Comparison of ENCODE assay signal across 29 cellular contexts in the genomic region with DNA sequence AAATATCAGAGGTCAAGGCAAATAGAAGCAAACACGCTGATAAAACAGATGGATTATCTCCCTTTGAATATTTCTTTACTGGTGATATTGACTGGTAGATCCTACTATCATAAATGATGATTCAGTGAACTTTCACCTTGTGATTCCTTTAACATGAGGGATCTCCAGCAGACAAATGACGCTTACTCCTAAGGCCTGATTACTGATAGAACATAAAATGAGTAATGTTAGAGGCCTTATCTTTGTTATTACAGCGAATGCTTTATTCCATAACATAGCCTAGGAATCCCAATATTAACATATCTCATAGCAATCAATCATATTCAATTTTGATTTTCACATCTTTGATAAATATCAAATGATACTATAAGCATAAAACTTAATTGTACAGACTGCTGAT.
"Had no signal": no experiment of that assay in that cellular context is flagged by ENCODE, and none has a peak within 500 bp of the region (broad histone marks: within the 10 kb centered on the region; RNA-seq: fewer than 3 reads in every experiment).

No MANE protein-coding gene starts in this region.

- H3K36me3 Mint-ChIP-seq: activated CD8-positive, alpha-beta memory T cell treated with anti-CD3 and anti-CD28 coated beads, Interleukin-2, amount 10 ng/mL, durations not matched to agents 7 days and 5 days; brain had no signal

- H3K27me3 Mint-ChIP-seq: activated B cell treated with CpG ODN at 0.5 μM for 24 hours; activated CD4-positive, alpha-beta T cell treated with anti-CD3 and anti-CD28 coated beads, Interleukin-2, amount 10 ng/mL, durations not matched to agents 24 days and 14 days; activated CD8-positive, alpha-beta memory T cell treated with anti-CD3 and anti-CD28 coated beads, Interleukin-2, amount 10 ng/mL, durations not matched to agents 7 days and 5 days; activated naive CD4-positive, alpha-beta T cell treated with anti-CD3 and anti-CD28 coated beads, Interleukin-2, amount 50 U/mL, for 24 hours; activated T-cell treated with anti-CD3 and anti-CD28 coated beads, Interleukin-2, amount 50 U/mL, for 24 hours; brain; T-helper 17 cell had no signal

- DNase-seq: activated B cell treated with CpG ODN at 0.5 μM for 24 hours; activated CD4-positive, alpha-beta T cell treated with anti-CD3 and anti-CD28 coated beads for 1 hour; activated CD4-positive, alpha-beta T cell treated with anti-CD3 and anti-CD28 coated beads, Interleukin-2, amount 10 ng/mL, durations not matched to agents 24 days and 14 days; activated CD4-positive, alpha-beta T cell treated with anti-CD3 and anti-CD28 coated beads, Interleukin-2, amount 50 U/mL, for 48 hours; activated CD8-positive, alpha-beta memory T cell treated with anti-CD3 and anti-CD28 coated beads, Interleukin-2, amount 10 ng/mL, durations not matched to agents 7 days and 5 days; activated effector memory CD4-positive, alpha-beta T cell treated with Interleukin-2 at 50 U/mL for 16 hours; activated naive CD4-positive, alpha-beta T cell; activated T-cell treated with anti-CD3 and anti-CD28 coated beads, Interleukin-2, amount 50 U/mL, for 24 hours; amniotic stem cell; cerebellar nuclear complex; MG63; MV-4-11; NCI-H1092 treated with DMSO at 0.1 percent for 48 hours; NCI-H1417 treated with DMSO at 0.1 percent for 48 hours; NCI-H1694; NCI-H2029; NCI-H2107; NCI-H2171 treated with DMSO at 0.1 percent for 48 hours; NCI-H446; NCI-H524; PC-3; SHP77; T-helper 17 cell; T-helper 9 cell had no signal

- H3K9me3 Mint-ChIP-seq: activated CD4-positive, alpha-beta T cell treated with anti-CD3 and anti-CD28 coated beads, Interleukin-2, amount 10 ng/mL, durations not matched to agents 24 days and 14 days; activated naive CD4-positive, alpha-beta T cell treated with anti-CD3 and anti-CD28 coated beads, Interleukin-2, amount 50 U/mL, for 24 hours; activated T-cell treated with anti-CD3 and anti-CD28 coated beads, Interleukin-2, amount 50 U/mL, for 24 hours; activated T-helper 1 cell treated with anti-CD3 and anti-CD28 coated beads, Interleukin-12 subunit alpha, Interleukin-12 subunit beta, Interleukin-2, Interleukin-4 antibody, amounts not matched to agents 30 ng/mL and 10 ng/mL and 1 ng/mL, durations not matched to agents 14 hours and 24 hours and 36 hours; brain had no signal

- H3K4me3 ChIP-seq: cardiac muscle cell, MG63, SJSA1 had no signal

- H3K4me3 Mint-ChIP-seq: activated B cell treated with CpG ODN at 0.5 μM for 24 hours; activated CD4-positive, alpha-beta T cell treated with anti-CD3 and anti-CD28 coated beads, Interleukin-2, amount 10 ng/mL, durations not matched to agents 24 days and 14 days; activated CD8-positive, alpha-beta memory T cell treated with anti-CD3 and anti-CD28 coated beads, Interleukin-2, amount 10 ng/mL, durations not matched to agents 7 days and 5 days; activated naive CD4-positive, alpha-beta T cell treated with anti-CD3 and anti-CD28 coated beads, Interleukin-2, amount 50 U/mL, for 24 hours; activated T-cell treated with anti-CD3 and anti-CD28 coated beads, Interleukin-2, amount 50 U/mL, for 24 hours; activated T-helper 1 cell treated with anti-CD3 and anti-CD28 coated beads, Interleukin-12 subunit alpha, Interleukin-12 subunit beta, Interleukin-2, Interleukin-4 antibody, amounts not matched to agents 30 ng/mL and 10 ng/mL and 1 ng/mL, durations not matched to agents 14 hours and 24 hours and 36 hours; T-helper 17 cell had no signal

- H3K27ac Mint-ChIP-seq: activated B cell treated with CpG ODN at 0.5 μM for 24 hours; activated CD4-positive, alpha-beta T cell treated with anti-CD3 and anti-CD28 coated beads, Interleukin-2, amount 10 ng/mL, durations not matched to agents 24 days and 14 days; activated CD8-positive, alpha-beta memory T cell treated with anti-CD3 and anti-CD28 coated beads, Interleukin-2, amount 10 ng/mL, durations not matched to agents 7 days and 5 days; activated naive CD4-positive, alpha-beta T cell treated with anti-CD3 and anti-CD28 coated beads, Interleukin-2, amount 50 U/mL, for 24 hours; activated T-cell treated with anti-CD3 and anti-CD28 coated beads, Interleukin-2, amount 50 U/mL, for 24 hours; activated T-helper 1 cell treated with anti-CD3 and anti-CD28 coated beads, Interleukin-12 subunit alpha, Interleukin-12 subunit beta, Interleukin-2, Interleukin-4 antibody, amounts not matched to agents 30 ng/mL and 10 ng/mL and 1 ng/mL, durations not matched to agents 14 hours and 24 hours and 36 hours; T-helper 17 cell had no signal

- H3K4me1 Mint-ChIP-seq: activated B cell treated with CpG ODN at 0.5 μM for 24 hours; activated CD8-positive, alpha-beta memory T cell treated with anti-CD3 and anti-CD28 coated beads, Interleukin-2, amount 10 ng/mL, durations not matched to agents 7 days and 5 days had no signal

- ATAC-seq: activated CD8-positive, alpha-beta memory T cell treated with anti-CD3 and anti-CD28 coated beads, Interleukin-2, amount 10 ng/mL, durations not matched to agents 7 days and 5 days; PC-3; T-helper 17 cell had no signal
